15 cellular contexts compared by ENCODE assay signal in the genomic region with DNA sequence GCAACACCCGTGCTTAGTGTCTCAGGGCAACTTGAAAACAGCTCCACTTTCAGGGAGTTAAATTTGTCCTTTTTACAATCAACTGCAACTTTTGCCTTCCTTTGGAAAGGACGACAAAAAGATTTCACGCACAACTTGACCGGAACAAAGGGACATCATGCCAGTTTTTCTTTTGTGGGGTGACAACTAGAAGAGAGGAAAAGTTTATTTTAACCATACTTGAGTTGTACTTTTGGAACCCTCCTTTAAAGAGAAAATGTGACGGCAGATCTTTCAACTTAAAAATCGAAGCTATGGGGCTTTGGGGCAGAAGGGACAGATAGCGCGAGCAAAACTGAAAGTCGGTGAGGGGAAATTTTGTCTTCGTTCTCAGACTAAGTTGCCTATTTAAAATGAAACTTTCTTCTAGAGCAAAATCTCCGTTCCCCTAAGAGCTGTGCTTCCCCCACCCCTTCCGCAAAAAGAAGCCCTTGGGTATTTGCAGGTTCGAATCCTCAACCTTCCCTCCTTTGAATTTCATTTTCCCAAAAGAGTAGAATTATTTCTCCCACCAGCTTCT. TPM values are rescaled to one million over a fixed set of nuclear protein-coding genes. Genes with fewer than 3 reads are reported as not detected.
A peak's percentile ranks its signal among the peaks of the same experiment; 100 is the strongest.
DNase-seq lines count a peak whose midpoint lies in the region; ATAC-seq, FAIRE-seq and TF ChIP-seq lines count a peak whose summit lies in the region.
"Had no signal": no experiment of that assay in that cellular context is flagged by ENCODE, and none has a peak within 500 bp of the region (broad histone marks: within the 10 kb centered on the region; RNA-seq: fewer than 3 reads in every experiment).

No MANE protein-coding gene starts in this region.

- H3K27ac ChIP-seq in GM23338 (ENCODE audit: low read depth): no peak overlapping the region
- no peak overlapping the region for H3K27ac ChIP-seq in astrocyte (ENCODE audit: low read depth, low read length)
- H3K27ac ChIP-seq: skin epidermis had no signal

- H3K36me3 ChIP-seq in GM23338 (ENCODE audit: insufficient read depth) (no peaks in the 10 kb centered on the region), astrocyte (ENCODE audit: insufficient read depth, low read length) (no peaks in the 10 kb centered on the region)

- TF ChIP-seq CTCF in Calu3 (IDR thresholded peaks at IDR 0.05; ENCODE audit: unreplicated experiment) (no peak), GM23338 (conservative IDR thresholded peaks at IDR 0.05; ENCODE audit: low read depth in 2 of 2) (no peak), astrocyte (IDR thresholded peaks at IDR 0.05; ENCODE audit: insufficient read depth, low read depth, low read length) (no peak), nephron progenitor cell (IDR thresholded peaks at IDR 0.05) (no peak)

- H3K4me3 ChIP-seq in GM23338 (peak overlapping the region; percentile 76), astrocyte (ENCODE audit: insufficient read depth, low read depth, low read length) (no peak overlapping the region)
- H3K4me3 ChIP-seq: mucosa of descending colon, skin epidermis had no signal

- H3K9me2 ChIP-seq in GM23338 (ENCODE audit: insufficient read depth): no peaks in the 10 kb centered on the region

- DNase-seq in Calu3 (no peak), GM23338 (ENCODE audit: low spot score) (peak; percentile 60), astrocyte (ENCODE audit: low read depth) (no peak), nephron progenitor cell (no peak), UCSD-AML1 (lab: John Stamatoyannopoulos, UW; ENCODE audit: unreplicated experiment) (no peak), DMS 273 (lab: John Stamatoyannopoulos, UW; ENCODE audit: unreplicated experiment) (no peak), OCI-M2 (lab: John Stamatoyannopoulos, UW; ENCODE audit: unreplicated experiment) (no peak)
- DNase-seq in stimulated activated CD4-positive, alpha-beta T cell treated with anti-CD3 and anti-CD28 coated beads, Interleukin-1b, Interleukin-23, amount 100 ng/mL, for 48 hours: no peak
- DNase-seq: amygdala; effector memory CD4-positive, alpha-beta T cell; hypothalamus; mucosa of descending colon; NCI-H1092 treated with DMSO at 0.1 percent for 48 hours; NCI-H526 had no signal

- H3K27ac Mint-ChIP-seq in Calu3 (ENCODE audit: unreplicated experiment): peak overlapping the region; percentile 79
- H3K27ac Mint-ChIP-seq in GM23338: no peak overlapping the region
- no peak overlapping the region for H3K27ac Mint-ChIP-seq in astrocyte (ENCODE audit: unreplicated experiment)
- H3K27ac Mint-ChIP-seq in nephron progenitor cell: no peak overlapping the region

- H3K4me1 ChIP-seq in GM23338 (ENCODE audit: insufficient read depth) (peaks cover 56% of the 10 kb centered on the region), astrocyte (ENCODE audit: insufficient read depth, low read length) (no peaks in the 10 kb centered on the region)

- FAIRE-seq in astrocyte (lab: Jason Lieb, UNC): no peak

- H3K4me1 Mint-ChIP-seq in Calu3 (ENCODE audit: low read depth, unreplicated experiment): no peaks in the 10 kb centered on the region
- peaks cover 53% of the 10 kb centered on the region for H3K4me1 Mint-ChIP-seq in GM23338
- H3K4me1 Mint-ChIP-seq in astrocyte (ENCODE audit: low read depth, unreplicated experiment): peaks cover 9% of the 10 kb centered on the region
- peaks cover 22% of the 10 kb centered on the region for H3K4me1 Mint-ChIP-seq in nephron progenitor cell

- H3K27me3 Mint-ChIP-seq in Calu3 (ENCODE audit: unreplicated experiment) (no peaks in the 10 kb centered on the region), GM23338 (ENCODE audit: insufficient read depth, low read depth, poor library complexity) (peaks cover 86% of the 10 kb centered on the region), astrocyte (ENCODE audit: low read depth, unreplicated experiment) (peaks cover 59% of the 10 kb centered on the region), nephron progenitor cell (ENCODE audit: low read depth, poor library complexity) (peaks cover 100% of the 10 kb centered on the region)

- H3K79me2 ChIP-seq in GM23338 (replicated peaks; ENCODE audit: insufficient read depth): no peaks in the 10 kb centered on the region
- no peaks in the 10 kb centered on the region for H3K79me2 ChIP-seq in astrocyte (ENCODE audit: insufficient read depth, low read length)

- H3K9me3 Mint-ChIP-seq in Calu3 (ENCODE audit: low read depth, unreplicated experiment): no peaks in the 10 kb centered on the region
- no peaks in the 10 kb centered on the region for H3K9me3 Mint-ChIP-seq in GM23338
- H3K9me3 Mint-ChIP-seq in astrocyte (ENCODE audit: unreplicated experiment): peaks cover 12% of the 10 kb centered on the region
- H3K9me3 Mint-ChIP-seq in nephron progenitor cell: peaks cover 18% of the 10 kb centered on the region

- H3K4me2 ChIP-seq in GM23338 (peak overlapping the region; percentile 97), astrocyte (ENCODE audit: low read length) (peak overlapping the region; percentile 36)

- H4K20me1 ChIP-seq in GM23338 (replicated peaks; ENCODE audit: insufficient read depth): peaks cover 17% of the 10 kb centered on the region
- no peaks in the 10 kb centered on the region for H4K20me1 ChIP-seq in astrocyte (ENCODE audit: insufficient read depth, low read length)

- H3K27me3 ChIP-seq in GM23338 (ENCODE audit: insufficient read depth) (peaks cover 98% of the 10 kb centered on the region), astrocyte (ENCODE audit: insufficient read depth, low read length) (peaks cover 83% of the 10 kb centered on the region)

- peaks cover 41% of the 10 kb centered on the region for H3F3A ChIP-seq in GM23338 (replicated peaks; ENCODE audit: low read depth)

- peak overlapping the region; percentile 52; the same call in 1 of the 2 replicates for H2AFZ ChIP-seq in GM23338
- no peak overlapping the region for H2AFZ ChIP-seq in astrocyte (ENCODE audit: low read depth, low read length)

- CTCF ChIA-PET in Calu3 (lab: Charles Lee): interaction anchor here (1.2 to 1.5 kb wide), 2 partner anchors 9 to 13 kb away, joined by 3 to 4 read pairs; no protein-coding TSS in a partner anchor

- H3K9ac ChIP-seq in astrocyte (ENCODE audit: low read length): no peak overlapping the region

- H3K36me3 Mint-ChIP-seq in Calu3 (ENCODE audit: insufficient read depth, unreplicated experiment) (peaks cover 61% of the 10 kb centered on the region), GM23338 (ENCODE audit: low read depth) (no peaks in the 10 kb centered on the region), astrocyte (ENCODE audit: low read depth, unreplicated experiment) (no peaks in the 10 kb centered on the region), nephron progenitor cell (ENCODE audit: low read depth) (no peaks in the 10 kb centered on the region)

- no peak for ATAC-seq in GM23338
- ATAC-seq: mucosa of descending colon had no signal

- BruUV-seq in Calu3 (replicated peaks; lab: Mats Ljungman, UMichigan): no TSS peak

- intact Hi-C loops in Calu3 (cut with micrococcal nuclease; ENCODE audit: unreplicated experiment): loop anchor here (2.0 to 5.0 kb wide), 2 partner anchors 427 to 569 kb away; no protein-coding TSS in a partner anchor

- H3K4me3 Mint-ChIP-seq in Calu3 (ENCODE audit: low read depth, unreplicated experiment) (peak overlapping the region; percentile 96), GM23338 (peak overlapping the region; percentile 70), astrocyte (ENCODE audit: unreplicated experiment) (no peak overlapping the region), nephron progenitor cell (peak overlapping the region; percentile 9)

- peaks cover 5% of the 10 kb centered on the region for H3K9me3 ChIP-seq in astrocyte (ENCODE audit: insufficient read depth, low read depth, low read length)
- H3K9me3 ChIP-seq: mucosa of descending colon had no signal

RNA-seq across cellular contexts. Expression of a gene that starts 5.5 kb away (rescaled TPM):
- total RNA-seq in Calu3 (2022): 182 and 209 TPM in 2 replicates
- 1.7 and 2.2 TPM in 2 replicates for total RNA-seq in GM23338 (2014; rRNA removed; shearing (Covaris generic))
- polyA plus RNA-seq in GM23338 (2016; fragmentation: Nextera tagmentation; extraction: Ambion mirVana): 0.68 and 0.82 TPM in 2 replicates
- total RNA-seq in astrocyte: 5.2 and 6.2 TPM in 2 replicates

Comparison
In these comparisons a context has a peak if more than half of its experiments do, and no peak if none do; other contexts are left out.
1. RNA of a gene that starts 5.5 kb away (total RNA-seq): 182 to 209 TPM in Calu3; 5.2 to 6.2 TPM in astrocyte and 1.7 to 2.2 TPM in GM23338; every median in the first group is over 10 times any median in the second.